ENCODE assay signal across 18 cellular contexts in the genomic region with DNA sequence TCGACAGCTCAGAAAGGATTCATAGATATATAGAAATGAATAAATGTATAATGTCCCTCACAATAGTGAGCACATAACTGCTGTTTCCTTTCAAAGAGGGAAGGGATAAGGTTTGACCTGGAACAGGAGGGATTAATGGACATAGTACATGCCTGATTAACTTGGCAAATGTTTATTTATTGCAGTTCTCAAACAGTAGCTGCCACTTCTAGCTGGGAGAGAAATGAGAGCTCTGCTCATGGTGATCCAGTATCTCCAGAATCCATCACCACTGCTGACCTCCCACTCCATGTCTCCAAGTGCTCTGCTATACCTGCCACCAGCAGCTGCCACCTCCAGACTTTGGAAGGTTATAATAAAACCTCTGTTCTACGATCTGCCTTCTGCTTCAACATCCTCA.
DNase-seq lines count a peak whose midpoint lies in the region; ATAC-seq lines count a peak whose summit lies in the region.
"Had no signal": no experiment of that assay in that cellular context is flagged by ENCODE, and none has a peak within 500 bp of the region (broad histone marks: within the 10 kb centered on the region; RNA-seq: fewer than 3 reads in every experiment).

No MANE protein-coding gene starts in this region.

- peak; percentile 32 for DNase-seq in COLO668 (lab: John Stamatoyannopoulos, UW; ENCODE audit: unreplicated experiment)
- peak; percentile 78 for DNase-seq in DMS53 (lab: John Stamatoyannopoulos, UW)
- DNase-seq in NCI-H82 (lab: John Stamatoyannopoulos, UW) = peak; percentile 65
- DNase-seq in left kidney (ENCODE audit: low read depth, low spot score) = peak; percentile 68
- no peak for DNase-seq in Ammon's horn (ENCODE audit: low spot score)
- no peak for DNase-seq in activated CD4-positive, alpha-beta T cell treated with anti-CD3 and anti-CD28 coated beads, Interleukin-2, amount 10 ng/mL, durations not matched to agents 7 days and 5 days
- DNase-seq: Caco-2; CD4-positive, alpha-beta T cell; DMS 273 treated with DMSO at 0.1 percent for 48 hours; KBM-7; NCI-H1092; NCI-H1436; NCI-H2029 treated with DMSO at 0.1 percent for 48 hours; NCI-H446 treated with DMSO at 0.1 percent for 48 hours; SIG-M5; SK-N-SH had no signal

- H3K4me3 Mint-ChIP-seq in activated CD4-positive, alpha-beta T cell treated with anti-CD3 and anti-CD28 coated beads, Interleukin-2, amount 10 ng/mL, durations not matched to agents 7 days and 5 days = no peak overlapping the region
- H3K4me3 Mint-ChIP-seq: CD4-positive, alpha-beta T cell; GM23338 had no signal

- H3K9me3 Mint-ChIP-seq in activated CD4-positive, alpha-beta T cell treated with anti-CD3 and anti-CD28 coated beads, Interleukin-2, amount 10 ng/mL, durations not matched to agents 7 days and 5 days = no peaks in the 10 kb centered on the region
- H3K9me3 Mint-ChIP-seq: CD4-positive, alpha-beta T cell; GM23338 had no signal

- CTCF ChIA-PET in activated CD4-positive, alpha-beta T cell treated with anti-CD3 and anti-CD28 coated beads, Interleukin-2, amount 10 ng/mL, durations not matched to agents 7 days and 5 days (lab: Charles Lee) = no interaction called here

- POLR2A ChIA-PET in activated CD4-positive, alpha-beta T cell treated with anti-CD3 and anti-CD28 coated beads, Interleukin-2, amount 10 ng/mL, durations not matched to agents 7 days and 5 days (lab: Charles Lee) = no interaction called here

- no peak for ATAC-seq in GM21576 (IDR thresholded peaks at IDR 0.05; ENCODE audit: unreplicated experiment)
- ATAC-seq: GM23338 had no signal

- H3K36me3 Mint-ChIP-seq in activated CD4-positive, alpha-beta T cell treated with anti-CD3 and anti-CD28 coated beads, Interleukin-2, amount 10 ng/mL, durations not matched to agents 7 days and 5 days (ENCODE audit: low read depth) = no peaks in the 10 kb centered on the region

- no peak overlapping the region for H3K27ac Mint-ChIP-seq in activated CD4-positive, alpha-beta T cell treated with anti-CD3 and anti-CD28 coated beads, Interleukin-2, amount 10 ng/mL, durations not matched to agents 7 days and 5 days
- H3K27ac Mint-ChIP-seq: CD4-positive, alpha-beta T cell; GM23338 had no signal

- H3K27me3 Mint-ChIP-seq in activated CD4-positive, alpha-beta T cell treated with anti-CD3 and anti-CD28 coated beads, Interleukin-2, amount 10 ng/mL, durations not matched to agents 7 days and 5 days = no peaks in the 10 kb centered on the region
- H3K27me3 Mint-ChIP-seq: CD4-positive, alpha-beta T cell had no signal

- H3K4me1 Mint-ChIP-seq in activated CD4-positive, alpha-beta T cell treated with anti-CD3 and anti-CD28 coated beads, Interleukin-2, amount 10 ng/mL, durations not matched to agents 7 days and 5 days = no peaks in the 10 kb centered on the region

Comparison
In these comparisons a context has a peak if more than half of its experiments do, and no peak if none do; other contexts are left out.
1. DNase-seq: peak in COLO668 (single experiment), DMS53 (single experiment), NCI-H82 (single experiment) and left kidney (single experiment); none in Ammon's horn (single experiment) and activated CD4-positive, alpha-beta T cell treated with anti-CD3 and anti-CD28 coated beads, Interleukin-2, amount 10 ng/mL, durations not matched to agents 7 days and 5 days (single experiment).